8 cellular contexts compared by ENCODE assay signal in genomic region chr5:75734913-75735789, GRCh38. TPM values are rescaled to one million over a fixed set of nuclear protein-coding genes. Genes with fewer than 3 reads are reported as not detected.
DNase-seq lines count a peak whose midpoint lies in the region; ATAC-seq, FAIRE-seq and TF ChIP-seq lines count a peak whose summit lies in the region.
"Had no signal": no experiment of that assay in that cellular context is flagged by ENCODE, and none has a peak within 500 bp of the region (broad histone marks: within the 10 kb centered on the region; RNA-seq: fewer than 3 reads in every experiment).

No MANE protein-coding gene starts in this region.

- H3K4me2 ChIP-seq in H1 (ENCODE audit: insufficient read depth in 1 of 2, low read depth in 2 of 2, low read length in 2 of 2) (no peak overlapping the region), neural cell (ENCODE audit: low read length) (no peak overlapping the region)

- H2BK15ac ChIP-seq in H1 (ENCODE audit: low read length), result no peak overlapping the region

- no peak for FAIRE-seq in D721Med (lab: Jason Lieb, UNC)
- peak; percentile 87 for FAIRE-seq in H1 (lab: Jason Lieb, UNC)

- no peaks in the 10 kb centered on the region for H3K79me1 ChIP-seq in H1 (ENCODE audit: low read depth, low read length)

- H3K4me1 ChIP-seq in H1 (replicated peaks in 1 of 4; ENCODE audit: control insufficient read depth in 3 of 4, insufficient read depth in 4 of 4, low read length in 3 of 4), result no peaks in the 10 kb centered on the region

- CTCF ChIA-PET in H1 (lab: Charles Lee; ENCODE audit: partially characterized antibody), result interaction anchor here (0.9 to 2.7 kb wide), 9 partner anchors 8 to 493 kb away, joined by 3 to 21 read pairs (median 4); partner anchors contain the start of gene POC5

- H3K9ac ChIP-seq in H1 (replicated peaks in 1 of 4; ENCODE audit: extremely low read depth in 1 of 4, low read depth in 3 of 4, low read length in 3 of 4), result no peak overlapping the region
- H3K9ac ChIP-seq in neural cell (ENCODE audit: low read length), result no peak overlapping the region

- H3K4me3 ChIP-seq in H1 (ENCODE audit: extremely low read depth in 1 of 4, insufficient read depth in 2 of 4, low read depth in 3 of 4, low read length in 4 of 4) (no peak overlapping the region), neural cell (ENCODE audit: low read length) (no peak overlapping the region)
- H3K4me3 ChIP-seq: skin epidermis had no signal

- H3K18ac ChIP-seq in H1 (ENCODE audit: extremely low read depth, low read length), result no peak overlapping the region

- H3K27me3 ChIP-seq in H1 (replicated peaks in 1 of 4; ENCODE audit: control insufficient read depth in 3 of 4, extremely low read depth in 1 of 4, insufficient read depth in 3 of 4, low read length in 3 of 4) (no peaks in the 10 kb centered on the region), neural cell (ENCODE audit: insufficient read depth, low read depth, low read length) (no peaks in the 10 kb centered on the region)

- H2AFZ ChIP-seq in H1 (ENCODE audit: low read length), result no peak overlapping the region
- H2AFZ ChIP-seq in neural cell (ENCODE audit: low read depth, low read length), result no peak overlapping the region

- peak; percentile 75 for TF ChIP-seq CTCF in D721Med (IDR thresholded peaks at IDR 0.05; ENCODE audit: insufficient read depth, missing control alignments)
- peak; percentile 56 to 70 (median 61) for TF ChIP-seq CTCF in H1 (IDR thresholded peaks at IDR 0.05; ENCODE audit: control extremely low read depth in 1 of 3, insufficient read depth in 1 of 3, low read depth in 1 of 3, low read length in 3 of 3)
- peak; percentile 80 for TF ChIP-seq CTCF in neural cell (IDR thresholded peaks at IDR 0.05; ENCODE audit: poor library complexity, severe bottlenecking)

- TF ChIP-seq RAD21 in H1 (IDR thresholded peaks at IDR 0.05 in 1 of 2, conservative IDR thresholded peaks at IDR 0.05 in 1 of 2; ENCODE audit: low read depth in 2 of 2, low read length in 2 of 2) (peak; percentile 80 to 81), neural cell (conservative IDR thresholded peaks at IDR 0.05) (peak; percentile 86)

- H3K14ac ChIP-seq in H1 (ENCODE audit: insufficient read length), result no peak overlapping the region

- TF ChIP-seq POLR2A in H1 (IDR thresholded peaks at IDR 0.05; ENCODE audit: control extremely low read depth in 1 of 2, low read depth in 2 of 2, low read length in 2 of 2), result no peak

- no peak overlapping the region for H4K8ac ChIP-seq in H1 (ENCODE audit: extremely low read depth, insufficient read depth, low read length)

- no peak overlapping the region for H2BK20ac ChIP-seq in H1 (ENCODE audit: low read length)

- H3K56ac ChIP-seq in H1 (replicated peaks; ENCODE audit: insufficient read length, low read depth, low read length), result no peak overlapping the region

- H3K23ac ChIP-seq in H1 (ENCODE audit: insufficient read length), result no peak overlapping the region

- no peaks in the 10 kb centered on the region for H4K20me1 ChIP-seq in H1 (replicated peaks in 1 of 2; ENCODE audit: control insufficient read depth in 1 of 2, insufficient read depth in 2 of 2, low read length in 2 of 2)
- no peaks in the 10 kb centered on the region for H4K20me1 ChIP-seq in neural cell (ENCODE audit: insufficient read depth)

- POLR2A ChIA-PET in H1 (lab: Charles Lee; ENCODE audit: partially characterized antibody), result no interaction called here

- H2BK12ac ChIP-seq in H1 (ENCODE audit: low read depth, low read length), result no peak overlapping the region

- no peaks in the 10 kb centered on the region for H3F3A ChIP-seq in neural cell (ENCODE audit: insufficient read depth, low read length, poor library complexity, severe bottlenecking)

- 78% methylated on average over 6 of the region's 6 CpGs; no CpG with 5 or more reads in 1 of the 2 experiments for WGBS in H1 (ENCODE audit: extremely low coverage in 1 of 2, insufficient coverage in 1 of 2, insufficient read length in 1 of 2, insufficient replicate concordance in 2 of 2, low coverage in 1 of 2, low lambda C conversion rate in 2 of 2, missing lambda C conversion rate in 1 of 2), 2 experiments

- ATAC-seq in GM18511 (IDR thresholded peaks at IDR 0.05; ENCODE audit: unreplicated experiment) (peak; percentile 51), GM19467 (IDR thresholded peaks at IDR 0.05; ENCODE audit: unreplicated experiment) (no peak), GM21381 (IDR thresholded peaks at IDR 0.05; ENCODE audit: unreplicated experiment) (no peak)

- H4K91ac ChIP-seq in H1 (replicated peaks; ENCODE audit: insufficient read length, low read length), result no peak overlapping the region

- no peak overlapping the region for H3K27ac ChIP-seq in H1 (ENCODE audit: low read depth, low read length)
- no peak overlapping the region for H3K27ac ChIP-seq in neural cell (ENCODE audit: low read length)
- H3K27ac ChIP-seq: skin epidermis had no signal

- no peak overlapping the region for H2BK5ac ChIP-seq in H1 (ENCODE audit: low read depth, low read length)

- H3K4ac ChIP-seq in H1 (replicated peaks; ENCODE audit: insufficient read length, low read depth, low read length), result no peak overlapping the region

- H4K5ac ChIP-seq in H1 (ENCODE audit: insufficient read length, low read depth, low read length), result no peak overlapping the region

- no peaks in the 10 kb centered on the region for H3K79me2 ChIP-seq in H1 (ENCODE audit: control insufficient read depth in 1 of 2, insufficient read depth in 2 of 2, low read length in 2 of 2)
- H3K79me2 ChIP-seq in neural cell (replicated peaks; ENCODE audit: insufficient read depth, low read length), result no peaks in the 10 kb centered on the region

- no peak for DNase-seq in D721Med (ENCODE audit: insufficient read length, low spot score)
- peak; percentile 50 for DNase-seq in OCI-M1 (lab: John Stamatoyannopoulos, UW)
- peak; percentile 23 to 51 for DNase-seq in H1 (ENCODE audit: low read depth in 1 of 2, low spot score in 2 of 2)

- H3K23me2 ChIP-seq in H1 (ENCODE audit: low read depth, low read length), result no peaks in the 10 kb centered on the region

- H3K9me3 ChIP-seq in H1 (ENCODE audit: insufficient read depth in 2 of 2, low read depth in 1 of 2, low read length in 1 of 2) (0 out of 4 replicates have a peak, but pooled peaks cover 0 to 3% of the 10 kb centered on the region in 2 experiments), neural cell (ENCODE audit: low read length) (no peaks in the 10 kb centered on the region)

- no peak overlapping the region for H2BK120ac ChIP-seq in H1 (replicated peaks; ENCODE audit: low read depth, low read length)

- no peaks in the 10 kb centered on the region for H3K9me2 ChIP-seq in neural cell (ENCODE audit: insufficient read depth, low read length)

- no peaks in the 10 kb centered on the region for H3K36me3 ChIP-seq in H1 (ENCODE audit: control insufficient read depth in 2 of 4, insufficient read depth in 4 of 4, low read length in 3 of 4)
- no peaks in the 10 kb centered on the region for H3K36me3 ChIP-seq in neural cell (ENCODE audit: insufficient read depth, low read length)

- H2AK5ac ChIP-seq in H1 (ENCODE audit: low read depth, low read length), result no peak overlapping the region

- TF ChIP-seq EP300 in H1 (IDR thresholded peaks at IDR 0.05; ENCODE audit: borderline replicate concordance in 1 of 2, low read depth in 2 of 2, low read length in 2 of 2) (no peak), neural cell (conservative IDR thresholded peaks at IDR 0.05; ENCODE audit: poor library complexity, severe bottlenecking) (no peak)

TF ChIP-seq in H1, 55 proteins besides CTCF, POLR2A, EP300 and RAD21 (continues in another document):
- TF ChIP-seq E2F6 (IDR thresholded peaks at IDR 0.05) (no peak), CHD2 (IDR thresholded peaks at IDR 0.05; ENCODE audit: low read length) (no peak), USF2 (IDR thresholded peaks at IDR 0.05; ENCODE audit: low read length) (no peak)

TF ChIP-seq in neural cell, 6 proteins besides CTCF, POLR2A, EP300 and RAD21:
- TF ChIP-seq POLR2AphosphoS5 (IDR thresholded peaks at IDR 0.05), result no peak
- peak; percentile 94 for TF ChIP-seq SMC3 (conservative IDR thresholded peaks at IDR 0.05; ENCODE audit: poor library complexity)

RNA-seq across cellular contexts. Expression of gene POC5, which starts 17.9 kb away (rescaled TPM):
- 11.2 and 11.9 TPM in 2 replicates for total RNA-seq in H1 (2021; fragmentation: NEBNext Ultra II Directional; extraction: Animal tissue kit (Norgen Biotek cat#: 25700))
- polyA plus RNA-seq in H1 (2011; rRNA removed) (9.5 and 12.1 TPM in 2 replicates), neural cell (36.1 and 36.4 TPM in 2 replicates)
- polyA plus RNA-seq in H1 (2011; cell fraction: cytosol; rRNA removed), result 12.4 TPM
- polyA plus RNA-seq in H1 (2011; cell fraction: nucleus; rRNA removed), result 6.3 TPM
- polyA plus RNA-seq in H1 (2012, experiment 1 of 2), result 5.7 to 8.2 TPM (median 6.9 TPM) in 4 replicates
- polyA plus RNA-seq in H1 (2012, experiment 2 of 2), result 0.79 TPM
- 7.9 TPM for polyA plus RNA-seq in H1 (2013, experiment 1 of 2)
- 7.9 TPM for polyA plus RNA-seq in H1 (2013, experiment 2 of 2)
- 9.7 and 13.2 TPM in 2 replicates for polyA minus RNA-seq in H1 (2011; rRNA and poly(A)+ RNA removed)
- 11.7 TPM for polyA minus RNA-seq in H1 (2011; cell fraction: cytosol; rRNA and poly(A)+ RNA removed)
- 17.7 TPM for polyA minus RNA-seq in H1 (2011; cell fraction: nucleus; rRNA and poly(A)+ RNA removed)
- polyA minus RNA-seq in neural cell, result 34.1 and 40.7 TPM in 2 replicates
